Comparison of ENCODE assay signal across 15 cellular contexts in the genomic region with DNA sequence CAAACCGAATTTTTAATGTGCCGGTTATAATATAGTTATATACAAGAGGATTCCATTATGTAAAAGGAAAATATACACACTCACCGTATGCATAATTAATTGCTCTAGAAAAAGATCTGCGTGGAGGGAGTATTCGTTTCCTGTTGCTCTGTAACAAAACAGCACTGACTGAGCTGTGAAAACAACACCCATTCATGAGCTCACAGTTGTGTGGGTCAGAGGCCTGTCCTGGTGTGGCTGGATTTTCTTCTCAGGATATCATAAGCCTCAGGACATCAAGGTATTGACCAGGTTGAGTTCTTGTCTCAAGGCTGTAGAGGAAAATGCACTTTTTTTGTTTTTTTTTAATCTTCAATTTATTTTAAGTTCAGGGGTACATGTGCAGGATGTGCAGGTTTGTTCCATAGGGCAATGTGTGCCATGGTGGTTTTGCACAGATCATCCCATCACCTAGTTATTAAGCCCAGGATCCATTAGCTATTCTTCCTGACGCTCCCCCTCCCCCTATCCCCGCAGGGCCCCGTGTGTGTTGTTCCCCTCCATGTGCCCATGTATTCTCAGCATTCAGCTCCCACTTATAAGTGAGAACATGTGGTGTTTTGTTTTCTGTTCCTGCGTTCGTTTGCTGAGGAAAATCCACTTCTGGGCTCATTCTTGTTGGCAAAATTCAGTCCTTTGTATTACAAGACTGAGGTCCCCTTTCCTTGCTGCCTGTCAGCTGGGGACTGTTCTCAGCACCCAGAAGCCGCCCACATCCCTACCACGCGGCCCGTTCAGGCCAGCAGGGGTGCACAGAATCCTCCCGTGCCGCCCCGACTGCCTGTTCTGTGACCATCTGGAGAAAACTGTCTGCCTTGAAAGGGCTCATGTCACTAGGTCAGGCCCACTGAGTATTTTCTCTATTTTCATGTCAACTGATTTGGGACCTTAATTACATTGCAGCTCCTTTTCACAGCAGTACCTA.
DNase-seq lines count a peak whose midpoint lies in the region; ATAC-seq and TF ChIP-seq lines count a peak whose summit lies in the region.
"Had no signal": no experiment of that assay in that cellular context is flagged by ENCODE, and none has a peak within 500 bp of the region (broad histone marks: within the 10 kb centered on the region; RNA-seq: fewer than 3 reads in every experiment).

No MANE protein-coding gene starts in this region.

- H3K36me3 ChIP-seq in mesenchymal stem cell (ENCODE audit: control insufficient read depth in 1 of 2, insufficient read depth in 2 of 2, low read depth in 1 of 2, low read length in 2 of 2): no peaks in the 10 kb centered on the region
- no peaks in the 10 kb centered on the region for H3K36me3 ChIP-seq in uterus

- H2AK5ac ChIP-seq in mesenchymal stem cell (ENCODE audit: low read length, severe bottlenecking): peak overlapping the region; percentile 82

- H3K14ac ChIP-seq in mesenchymal stem cell (ENCODE audit: low read length in 2 of 2): peak overlapping the region in 1 of 2 experiments; percentile 44

- H2BK15ac ChIP-seq in mesenchymal stem cell (ENCODE audit: low read depth, poor library complexity, severe bottlenecking): peak overlapping the region; percentile 60

- no peaks in the 10 kb centered on the region for H3K79me1 ChIP-seq in mesenchymal stem cell (replicated peaks; ENCODE audit: low read length, poor library complexity, severe bottlenecking)

- ATAC-seq in activated T-cell treated with anti-CD3 and anti-CD28 coated beads, Interleukin-2, amount 50 U/mL, for 72 hours (replicated peaks in 1 of 2): no peak
- ATAC-seq in central memory CD8-positive, alpha-beta T cell (replicated peaks; ENCODE audit: extremely low read depth, poor library complexity, severe bottlenecking): peak; percentile 83
- no peak for ATAC-seq in GM18868 (IDR thresholded peaks at IDR 0.05; ENCODE audit: unreplicated experiment)
- ATAC-seq: psoas muscle had no signal

- H3K4ac ChIP-seq in mesenchymal stem cell (ENCODE audit: low read depth in 1 of 2, low read length in 2 of 2): peak overlapping the region; percentile 85 to 90

- peaks cover 26% of the 10 kb centered on the region for H3K4me1 ChIP-seq in mesenchymal stem cell (ENCODE audit: control insufficient read depth, insufficient read depth, low read depth, low read length)
- H3K4me1 ChIP-seq in uterus: peaks cover 0 to 16% of the 10 kb centered on the region in 2 donors

- no peaks in the 10 kb centered on the region for H3K9me3 Mint-ChIP-seq in activated T-cell treated with anti-CD3 and anti-CD28 coated beads, Interleukin-2, amount 50 U/mL, for 72 hours
- H3K9me3 Mint-ChIP-seq in central memory CD8-positive, alpha-beta T cell: no peaks in the 10 kb centered on the region
- H3K9me3 Mint-ChIP-seq: activated naive CD4-positive, alpha-beta T cell treated with anti-CD3 and anti-CD28 coated beads for 36 hours; T-helper 1 cell treated with Interleukin-12 subunit alpha and Interleukin-12 subunit beta and Interleukin-4 antibody, amounts not matched to agents 30 μg/mL and 1 μg/mL, for 36 hours had no signal

- H3K27me3 Mint-ChIP-seq in activated T-cell treated with anti-CD3 and anti-CD28 coated beads, Interleukin-2, amount 50 U/mL, for 72 hours (ENCODE audit: low read depth): peaks cover 5% of the 10 kb centered on the region
- H3K27me3 Mint-ChIP-seq in central memory CD8-positive, alpha-beta T cell: no peaks in the 10 kb centered on the region

- H3K4me1 Mint-ChIP-seq in activated T-cell treated with anti-CD3 and anti-CD28 coated beads, Interleukin-2, amount 50 U/mL, for 72 hours (ENCODE audit: low read depth): no peaks in the 10 kb centered on the region
- H3K4me1 Mint-ChIP-seq in central memory CD8-positive, alpha-beta T cell: peaks cover 22% of the 10 kb centered on the region

- H2BK12ac ChIP-seq in mesenchymal stem cell (ENCODE audit: low read length in 2 of 2): peak overlapping the region; percentile 95 to 99

- H3K27ac Mint-ChIP-seq in activated T-cell treated with anti-CD3 and anti-CD28 coated beads, Interleukin-2, amount 50 U/mL, for 72 hours: peak overlapping the region; percentile 55
- H3K27ac Mint-ChIP-seq in central memory CD8-positive, alpha-beta T cell (ENCODE audit: low read depth): peak overlapping the region; percentile 76
- H3K27ac Mint-ChIP-seq: activated naive CD4-positive, alpha-beta T cell treated with anti-CD3 and anti-CD28 coated beads for 36 hours; T-helper 1 cell treated with Interleukin-12 subunit alpha and Interleukin-12 subunit beta and Interleukin-4 antibody, amounts not matched to agents 30 μg/mL and 1 μg/mL, for 36 hours had no signal

- H2BK5ac ChIP-seq in mesenchymal stem cell (ENCODE audit: low read depth, low read length, poor library complexity, severe bottlenecking): peak overlapping the region; percentile 24

- no peaks in the 10 kb centered on the region for H3K27me3 ChIP-seq in mesenchymal stem cell (ENCODE audit: control insufficient read depth in 1 of 2, insufficient read depth in 1 of 2, low read length in 2 of 2)
- no peaks in the 10 kb centered on the region for H3K27me3 ChIP-seq in uterus
- H3K27me3 ChIP-seq: dorsolateral prefrontal cortex had no signal

- no peak for TF ChIP-seq POLR2A in uterus (IDR thresholded peaks at IDR 0.05)

- no peaks in the 10 kb centered on the region for H3K36me3 Mint-ChIP-seq in activated T-cell treated with anti-CD3 and anti-CD28 coated beads, Interleukin-2, amount 50 U/mL, for 72 hours (ENCODE audit: insufficient read depth in 2 of 2)
- H3K36me3 Mint-ChIP-seq in central memory CD8-positive, alpha-beta T cell (ENCODE audit: insufficient read depth): peaks cover 5% of the 10 kb centered on the region

- no peak overlapping the region for H3K4me2 ChIP-seq in mesenchymal stem cell (ENCODE audit: low read length, poor library complexity, severe bottlenecking)

- H3K18ac ChIP-seq in mesenchymal stem cell (ENCODE audit: low read depth in 1 of 2, low read length in 2 of 2): peak overlapping the region; percentile 96

- H3K9me3 ChIP-seq in mesenchymal stem cell (ENCODE audit: control insufficient read depth, low read length): peaks cover 5% of the 10 kb centered on the region
- no peaks in the 10 kb centered on the region for H3K9me3 ChIP-seq in uterus
- H3K9me3 ChIP-seq: psoas muscle had no signal

- H3K4me3 ChIP-seq in mesenchymal stem cell (ENCODE audit: insufficient read depth in 1 of 2, low read depth in 1 of 2, low read length in 2 of 2) (no peak overlapping the region), uterus (no peak overlapping the region)
- H3K4me3 ChIP-seq: dorsolateral prefrontal cortex, lung, psoas muscle had no signal

- H3K23ac ChIP-seq in mesenchymal stem cell (ENCODE audit: low read length in 2 of 2): no peak overlapping the region

- no peak overlapping the region for H3K27ac ChIP-seq in mesenchymal stem cell (ENCODE audit: low read length, poor library complexity, severe bottlenecking)
- H3K27ac ChIP-seq in uterus: peak overlapping the region; percentile 12 to 17
- H3K27ac ChIP-seq: dorsolateral prefrontal cortex, psoas muscle had no signal

- H3K4me3 Mint-ChIP-seq in activated T-cell treated with anti-CD3 and anti-CD28 coated beads, Interleukin-2, amount 50 U/mL, for 72 hours: no peak overlapping the region
- peak overlapping the region; percentile 20 for H3K4me3 Mint-ChIP-seq in central memory CD8-positive, alpha-beta T cell
- H3K4me3 Mint-ChIP-seq: activated naive CD4-positive, alpha-beta T cell treated with anti-CD3 and anti-CD28 coated beads for 36 hours; T-helper 1 cell treated with Interleukin-12 subunit alpha and Interleukin-12 subunit beta and Interleukin-4 antibody, amounts not matched to agents 30 μg/mL and 1 μg/mL, for 36 hours had no signal

- intact Hi-C loops in uterus (cut with DNase I; ENCODE audit: low total_unique reads): no loop called here

- no peak overlapping the region for H2AFZ ChIP-seq in mesenchymal stem cell (ENCODE audit: low read depth, low read length)

- peak overlapping the region; percentile 81 for H2BK120ac ChIP-seq in mesenchymal stem cell (ENCODE audit: low read depth, low read length)

- peak overlapping the region; percentile 40 for H3K9ac ChIP-seq in mesenchymal stem cell (ENCODE audit: low read length)

- H4K8ac ChIP-seq in mesenchymal stem cell (ENCODE audit: low read length): peak overlapping the region; percentile 94

- TF ChIP-seq CTCF in uterus (IDR thresholded peaks at IDR 0.05): no peak

- DNase-seq in activated T-cell treated with anti-CD3 and anti-CD28 coated beads, Interleukin-2, amount 50 U/mL, for 72 hours: no peak
- no peak for DNase-seq in activated T-cell treated with anti-CD3 and anti-CD28 coated beads, Interleukin-2, amount 50 U/mL, for 48 hours
- DNase-seq in central memory CD8-positive, alpha-beta T cell (ENCODE audit: low spot score in 2 of 2): no peak
- peak; percentile 31 for DNase-seq in mesenchymal stem cell
- no peak for DNase-seq in uterus
- DNase-seq in NCI-H128 (lab: John Stamatoyannopoulos, UW; ENCODE audit: unreplicated experiment): no peak
- no peak for DNase-seq in cerebellum (ENCODE audit: low spot score)
- DNase-seq: activated naive CD4-positive, alpha-beta T cell treated with anti-CD3 and anti-CD28 coated beads for 36 hours; dorsolateral prefrontal cortex; H7; NCI-H1930; psoas muscle had no signal

- WGBS in mesenchymal stem cell: 59% methylated on average over 11 of the region's 17 CpGs

- H4K91ac ChIP-seq in mesenchymal stem cell (ENCODE audit: low read length): peak overlapping the region; percentile 73
